ENCODE assay signal across 1 cellular context in genomic region chr11:118010738-118011461, GRCh38.
TF ChIP-seq lines count a peak whose summit lies in the region.

No MANE protein-coding gene starts in this region.

TF ChIP-seq in K562, 482 proteins besides CTCF, POLR2A, EP300 and RAD21 (continued from another document and continues in another):
- no peak for TF ChIP-seq PRDM10 (IDR thresholded peaks at IDR 0.05; ENCODE audit: partially characterized antibody)
- peak; percentile 73; the same call in 1 of the 2 replicates for TF ChIP-seq ZEB2 (IDR thresholded peaks at IDR 0.05)
- TF ChIP-seq ZNF696 (CRISPR knock-in tag; conservative IDR thresholded peaks at IDR 0.05): no peak
- peak; percentile 83 for TF ChIP-seq CREM (IDR thresholded peaks at IDR 0.05; ENCODE audit: low read depth)
- TF ChIP-seq ETV6 (IDR thresholded peaks at IDR 0.05; ENCODE audit: borderline replicate concordance in 1 of 2, low read depth in 2 of 2, low read length in 1 of 2): peak in 1 of 2 experiments; percentile 82; a peak in 2 of 4 replicates
- TF ChIP-seq ETV6 (CRISPR knock-in tag; IDR thresholded peaks at IDR 0.05; ENCODE audit: borderline replicate concordance): no peak
- no peak for TF ChIP-seq AFF4 (CRISPR knock-in tag; IDR thresholded peaks at IDR 0.05)
- TF ChIP-seq ZNF165 (CRISPR knock-in tag; IDR thresholded peaks at IDR 0.05; ENCODE audit: borderline replicate concordance): no peak
- no peak for TF ChIP-seq ZFPM2 (CRISPR knock-in tag; IDR thresholded peaks at IDR 0.05)
- TF ChIP-seq SMARCE1 (IDR thresholded peaks at IDR 0.05): peak; percentile 90
- no peak for TF ChIP-seq ZBTB8A (IDR thresholded peaks at IDR 0.05; ENCODE audit: partially characterized antibody)
- TF ChIP-seq TRIM25 (IDR thresholded peaks at IDR 0.05; ENCODE audit: borderline replicate concordance): no peak
- TF ChIP-seq ZNF140 (CRISPR knock-in tag; IDR thresholded peaks at IDR 0.05): no peak
- TF ChIP-seq TFAP4 (CRISPR knock-in tag; IDR thresholded peaks at IDR 0.05; ENCODE audit: borderline replicate concordance): peak; percentile 49; the same call in 1 of the 2 replicates
- no peak for TF ChIP-seq DACH1 (IDR thresholded peaks at IDR 0.05; ENCODE audit: partially characterized antibody)
- TF ChIP-seq ZFX (CRISPR knock-in tag; IDR thresholded peaks at IDR 0.05): peak; percentile 28; the same call in 1 of the 2 replicates
- TF ChIP-seq ZNF584 (CRISPR knock-in tag; IDR thresholded peaks at IDR 0.05; ENCODE audit: low read depth): 0 out of 2 replicates have a peak, but pooled peaks have one; percentile 43
- TF ChIP-seq ZBTB9 (CRISPR knock-in tag; IDR thresholded peaks at IDR 0.05): no peak
- TF ChIP-seq NR4A1 (CRISPR knock-in tag; IDR thresholded peaks at IDR 0.05): no peak
- no peak for TF ChIP-seq NR4A1 (tag; IDR thresholded peaks at IDR 0.05)
- no peak for TF ChIP-seq ZNF184 (CRISPR knock-in tag; IDR thresholded peaks at IDR 0.05)
- TF ChIP-seq HMBOX1 (IDR thresholded peaks at IDR 0.05): no peak
- TF ChIP-seq SMARCC2 (IDR thresholded peaks at IDR 0.05; ENCODE audit: low read depth): 0 out of 2 replicates have a peak, but pooled peaks have one; percentile 37
- no peak for TF ChIP-seq ATF1 (CRISPR knock-in tag; IDR thresholded peaks at IDR 0.05)
- peak; percentile 15; the same call in 1 of the 2 replicates for TF ChIP-seq ATF1 (tag; IDR thresholded peaks at IDR 0.05)
- TF ChIP-seq JUN (IDR thresholded peaks at IDR 0.05; ENCODE audit: borderline replicate concordance, low read depth, low read length): 0 out of 2 replicates have a peak, but pooled peaks have one; percentile 28
- TF ChIP-seq JUN (CRISPR knock-in tag; IDR thresholded peaks at IDR 0.05; ENCODE audit: borderline replicate concordance): no peak
- no peak for TF ChIP-seq PBX2 (CRISPR knock-in tag; IDR thresholded peaks at IDR 0.05; ENCODE audit: low read depth)
- TF ChIP-seq PBX2 (tag; conservative IDR thresholded peaks at IDR 0.05; ENCODE audit: low read depth): no peak
- TF ChIP-seq ARID2 (IDR thresholded peaks at IDR 0.05): no peak
- no peak for TF ChIP-seq MYNN (IDR thresholded peaks at IDR 0.05)
- TF ChIP-seq MYNN (CRISPR knock-in tag; IDR thresholded peaks at IDR 0.05): no peak
- TF ChIP-seq HDAC1 (IDR thresholded peaks at IDR 0.05): peak in 1 of 2 experiments; percentile 19; a peak in 1 of 4 replicates
- TF ChIP-seq ATF3 (IDR thresholded peaks at IDR 0.05): peak; percentile 37; the same call in 1 of the 2 replicates
- no peak for TF ChIP-seq ATF3 (CRISPR knock-in tag; conservative IDR thresholded peaks at IDR 0.05)
- TF ChIP-seq GABPB1 (CRISPR knock-in tag; IDR thresholded peaks at IDR 0.05): 0 out of 2 replicates have a peak, but pooled peaks have one; percentile 21
- no peak; the same call in 1 of the 2 replicates for TF ChIP-seq GABPA (tag; conservative IDR thresholded peaks at IDR 0.05; ENCODE audit: low read depth)
- no peak for TF ChIP-seq CREB1 (IDR thresholded peaks at IDR 0.05)
- peak; percentile 54; the same call in 1 of the 2 replicates for TF ChIP-seq CREB1 (CRISPR knock-in tag; IDR thresholded peaks at IDR 0.05)
- no peak for TF ChIP-seq STAG1 (CRISPR knock-in tag; IDR thresholded peaks at IDR 0.05; ENCODE audit: borderline replicate concordance)
- TF ChIP-seq CBFA2T3 (IDR thresholded peaks at IDR 0.05): 0 out of 2 replicates have a peak, but pooled peaks have one; percentile 23
- 0 out of 2 replicates have a peak, but pooled peaks have one; percentile 17 for TF ChIP-seq CXXC5 (CRISPR knock-in tag; IDR thresholded peaks at IDR 0.05)
- 0 out of 4 replicates have a peak, but pooled peaks of 1 of the 2 experiments have one; percentile 18 for TF ChIP-seq SRF (CRISPR knock-in tag; IDR thresholded peaks at IDR 0.05)
- TF ChIP-seq SMARCA4 (IDR thresholded peaks at IDR 0.05): peak; percentile 71
- no peak for TF ChIP-seq FOXA3 (CRISPR knock-in tag; conservative IDR thresholded peaks at IDR 0.05 in 1 of 2, IDR thresholded peaks at IDR 0.05 in 1 of 2)
- peak; percentile 74 for TF ChIP-seq CTBP1 (IDR thresholded peaks at IDR 0.05; ENCODE audit: borderline replicate concordance)
- no peak for TF ChIP-seq ZBTB43 (CRISPR knock-in tag; IDR thresholded peaks at IDR 0.05)
- no peak for TF ChIP-seq RBM15 (IDR thresholded peaks at IDR 0.05; ENCODE audit: insufficient read depth, low read length)
- peak; percentile 24 for TF ChIP-seq CCNT2 (IDR thresholded peaks at IDR 0.05; ENCODE audit: borderline replicate concordance, extremely low read depth, insufficient read length, low read depth, low read length)
